ENCODE assay signal across 17 cellular contexts in genomic region chr16:70478912-70479341, GRCh38. TPM values are rescaled to one million over a fixed set of nuclear protein-coding genes. Genes with fewer than 3 reads are reported as not detected.
DNase-seq lines count a peak whose midpoint lies in the region; ATAC-seq, FAIRE-seq and TF ChIP-seq lines count a peak whose summit lies in the region.
"Had no signal": no experiment of that assay in that cellular context is flagged by ENCODE, and none has a peak within 500 bp of the region (broad histone marks: within the 10 kb centered on the region; RNA-seq: fewer than 3 reads in every experiment).

No MANE protein-coding gene starts in this region.

- H2BK120ac ChIP-seq in IMR-90 (ENCODE audit: low read depth, low read length) = no peak overlapping the region
- no peak overlapping the region for H2BK120ac ChIP-seq in H1 (replicated peaks; ENCODE audit: low read depth, low read length)

- H3K36me3 ChIP-seq in IMR-90 (ENCODE audit: control insufficient read depth, insufficient read depth, low read length) (peaks cover 52% of the 10 kb centered on the region), H1 (ENCODE audit: control insufficient read depth in 2 of 4, insufficient read depth in 4 of 4, low read length in 3 of 4) (peaks cover 3 to 28% (median 9%) of the 10 kb centered on the region in 4 experiments; a peak in 5 of 8 replicates)

- no peak overlapping the region for H4K5ac ChIP-seq in IMR-90 (ENCODE audit: low read depth, low read length)
- no peak overlapping the region for H4K5ac ChIP-seq in H1 (ENCODE audit: insufficient read length, low read depth, low read length)

- H2BK5ac ChIP-seq in IMR-90 (ENCODE audit: low read depth, low read length, poor library complexity, severe bottlenecking) = no peak overlapping the region
- H2BK5ac ChIP-seq in H1 (ENCODE audit: low read depth, low read length) = peak overlapping the region; percentile 56

- H3K4me1 ChIP-seq in IMR-90 (ENCODE audit: control insufficient read depth, insufficient read depth, low read length) (peaks cover 15% of the 10 kb centered on the region), H1 (replicated peaks in 1 of 4; ENCODE audit: control insufficient read depth in 3 of 4, insufficient read depth in 4 of 4, low read length in 3 of 4) (peaks cover 0 to 8% (median under 1%) of the 10 kb centered on the region in 4 experiments; a peak in 2 of 7 replicates)

- no peak overlapping the region for H4K91ac ChIP-seq in IMR-90 (ENCODE audit: insufficient read depth, low read depth, low read length)
- no peak overlapping the region for H4K91ac ChIP-seq in H1 (replicated peaks; ENCODE audit: insufficient read length, low read length)

- TF ChIP-seq RAD21 in IMR-90 (IDR thresholded peaks at IDR 0.05; ENCODE audit: low read length) (no peak), H1 (IDR thresholded peaks at IDR 0.05 in 1 of 2, conservative IDR thresholded peaks at IDR 0.05 in 1 of 2; ENCODE audit: low read depth in 2 of 2, low read length in 2 of 2) (no peak)

- H3K27ac Mint-ChIP-seq in T-helper 17 cell = no peak overlapping the region

- TF ChIP-seq EP300 in H1 (IDR thresholded peaks at IDR 0.05; ENCODE audit: borderline replicate concordance in 1 of 2, low read depth in 2 of 2, low read length in 2 of 2) = no peak

- dilution Hi-C loops in IMR-90 (cut with HindIII; ENCODE audit: low sequenced_read_pairs, unreplicated experiment) = no loop called here

- no peak overlapping the region for H2AFZ ChIP-seq in IMR-90 (replicated peaks; ENCODE audit: low read length, poor library complexity)
- H2AFZ ChIP-seq in H1 (ENCODE audit: low read length) = no peak overlapping the region

- peak overlapping the region; percentile 15 for H2AK9ac ChIP-seq in IMR-90 (replicated peaks; ENCODE audit: low read depth, low read length, poor library complexity)

- FAIRE-seq in H1 (lab: Jason Lieb, UNC) = no peak
- FAIRE-seq: H54 had no signal

- H3K27me3 ChIP-seq in IMR-90 (ENCODE audit: control insufficient read depth, insufficient read depth, low read length) = no peaks in the 10 kb centered on the region
- H3K27me3 ChIP-seq in H1 (replicated peaks in 1 of 4; ENCODE audit: control insufficient read depth in 3 of 4, extremely low read depth in 1 of 4, insufficient read depth in 3 of 4, low read length in 3 of 4) = no peaks in the 10 kb centered on the region
- H3K27me3 ChIP-seq: sigmoid colon had no signal

- H3K23ac ChIP-seq in IMR-90 (ENCODE audit: low read depth, low read length) (no peak overlapping the region), H1 (ENCODE audit: insufficient read length) (no peak overlapping the region)

- H3K79me1 ChIP-seq in IMR-90 (ENCODE audit: low read depth in 1 of 2, low read length in 2 of 2) = peaks cover 0 to 7% of the 10 kb centered on the region in 2 experiments; a peak in 1 of 4 replicates
- H3K79me1 ChIP-seq in H1 (ENCODE audit: low read depth, low read length) = no peaks in the 10 kb centered on the region

- H3K56ac ChIP-seq in IMR-90 (ENCODE audit: extremely low read depth, insufficient read depth, low read length) (no peak overlapping the region), H1 (replicated peaks; ENCODE audit: insufficient read length, low read depth, low read length) (no peak overlapping the region)

- H3K23me2 ChIP-seq in H1 (ENCODE audit: low read depth, low read length) = peaks cover 2% of the 10 kb centered on the region; the same call in 1 of the 2 replicates

- no TSS peak for BruUV-seq in IMR-90 (replicated peaks; lab: Mats Ljungman, UMichigan)

- H3K9me1 ChIP-seq in IMR-90 (ENCODE audit: insufficient read depth, low read length) = peaks cover 27% of the 10 kb centered on the region

- POLR2A ChIA-PET in IMR-90 (lab: Charles Lee; ENCODE audit: unreplicated experiment) (no interaction called here), H1 (lab: Charles Lee; ENCODE audit: partially characterized antibody) (interaction anchor here (0.8 to 1.9 kb wide), 8 partner anchors 8 to 102 kb away, joined by 3 to 6 read pairs (median 4); partner anchors contain the start of gene FCSK)

- no peak for ATAC-seq in IMR-90 (ENCODE audit: low read depth)
- peak; percentile 11 for ATAC-seq in left lobe of liver
- ATAC-seq in T-helper 17 cell = no peak
- ATAC-seq: T-cell had no signal

- no peak overlapping the region for H2BK12ac ChIP-seq in H1 (ENCODE audit: low read depth, low read length)

- no peak overlapping the region for H3K18ac ChIP-seq in IMR-90 (ENCODE audit: low read depth, low read length)
- no peak overlapping the region for H3K18ac ChIP-seq in H1 (ENCODE audit: extremely low read depth, low read length)

- no peak overlapping the region for H2BK15ac ChIP-seq in IMR-90 (ENCODE audit: low read depth, low read length)
- H2BK15ac ChIP-seq in H1 (ENCODE audit: low read length) = no peak overlapping the region

- WGBS in IMR-90 (ENCODE audit: extremely low coverage in 2 of 2, insufficient read length in 1 of 2), 2 experiments = 83% methylated on average over 2 of the region's 10 CpGs; no CpG with 5 or more reads in 1 of the 2 experiments
- 84% methylated on average over 10 of the region's 10 CpGs; no CpG with 5 or more reads in 1 of the 2 experiments for WGBS in H1 (ENCODE audit: extremely low coverage in 1 of 2, insufficient coverage in 1 of 2, insufficient read length in 1 of 2, insufficient replicate concordance in 2 of 2, low coverage in 1 of 2, low lambda C conversion rate in 2 of 2, missing lambda C conversion rate in 1 of 2), 2 experiments

- H4K8ac ChIP-seq in IMR-90 (ENCODE audit: low read depth in 2 of 2, low read length in 2 of 2) (no peak overlapping the region), H1 (ENCODE audit: extremely low read depth, insufficient read depth, low read length) (peak overlapping the region; percentile 80; the same call in 1 of the 2 replicates)

- H2AK5ac ChIP-seq in IMR-90 (ENCODE audit: low read depth, low read length) = no peak overlapping the region
- no peak overlapping the region for H2AK5ac ChIP-seq in H1 (ENCODE audit: low read depth, low read length)

- in situ Hi-C loops in IMR-90 (cut with MboI; ENCODE audit: low sequenced_read_pairs) = no loop called here

- no peaks in the 10 kb centered on the region for H3K27me3 Mint-ChIP-seq in T-helper 17 cell
- H3K27me3 Mint-ChIP-seq: central memory CD8-positive, alpha-beta T cell; T-cell had no signal

- H3K36me3 Mint-ChIP-seq in T-helper 17 cell (ENCODE audit: low read depth) = no peaks in the 10 kb centered on the region

- H4K20me1 ChIP-seq in IMR-90 (ENCODE audit: insufficient read depth, low read length) = no peaks in the 10 kb centered on the region
- peaks cover 0 to 2% of the 10 kb centered on the region in 2 experiments for H4K20me1 ChIP-seq in H1 (replicated peaks in 1 of 2; ENCODE audit: control insufficient read depth in 1 of 2, insufficient read depth in 2 of 2, low read length in 2 of 2)

- H3K4me2 ChIP-seq in IMR-90 (ENCODE audit: low read depth, low read length) (no peak overlapping the region), H1 (ENCODE audit: insufficient read depth in 1 of 2, low read depth in 2 of 2, low read length in 2 of 2) (no peak overlapping the region)

- H2BK20ac ChIP-seq in IMR-90 (ENCODE audit: low read depth, low read length) (no peak overlapping the region), H1 (ENCODE audit: low read length) (no peak overlapping the region)

- H3K9ac ChIP-seq in IMR-90 (ENCODE audit: low read depth, low read length) (no peak overlapping the region), H1 (replicated peaks in 1 of 4; ENCODE audit: extremely low read depth in 1 of 4, low read depth in 3 of 4, low read length in 3 of 4) (no peak overlapping the region)

- CTCF ChIA-PET in IMR-90 (lab: Yijun Ruan, JAX) (no interaction called here), H1 (lab: Charles Lee; ENCODE audit: partially characterized antibody) (interaction anchor here (0.5 to 13.6 kb wide), 9 partner anchors 9 to 175 kb away, joined by 3 to 117 read pairs (median 4); no protein-coding TSS in a partner anchor)

- H3K4me3 ChIP-seq in IMR-90 (ENCODE audit: insufficient read depth, low read depth, low read length) = no peak overlapping the region
- no peak overlapping the region for H3K4me3 ChIP-seq in H1 (ENCODE audit: extremely low read depth in 1 of 4, insufficient read depth in 2 of 4, low read depth in 3 of 4, low read length in 4 of 4)
- H3K4me3 ChIP-seq: sigmoid colon had no signal

- peaks cover 11% of the 10 kb centered on the region for H3K4me1 Mint-ChIP-seq in T-helper 17 cell

- DNase-seq in DMS 273 (lab: John Stamatoyannopoulos, UW; ENCODE audit: unreplicated experiment) (peak; percentile 91), IMR-90 (no peak), H1 (ENCODE audit: low read depth in 1 of 2, low spot score in 2 of 2) (no peak), left lobe of liver (ENCODE audit: low spot score) (no peak), T-helper 17 cell (no peak), retina (no peak), SW 1271 (lab: John Stamatoyannopoulos, UW) (no peak)
- DNase-seq in effector CD8-positive, alpha-beta T cell (lab: John Stamatoyannopoulos, UW) = no peak
- DNase-seq: activated CD4-positive, alpha-beta T cell treated with anti-CD3 and anti-CD28 coated beads for 48 hours; activated gamma-delta T cell treated with Interleukin-2 at 50 U/mL for 16 hours; immature natural killer cell; MM.1S; sigmoid colon; T-cell had no signal

- H3K14ac ChIP-seq in IMR-90 (replicated peaks; ENCODE audit: low read depth, low read length) = no peak overlapping the region
- H3K14ac ChIP-seq in H1 (ENCODE audit: insufficient read length) = no peak overlapping the region

- no peak for TF ChIP-seq CTCF in IMR-90 (conservative IDR thresholded peaks at IDR 0.05; ENCODE audit: low read depth, low read length)
- TF ChIP-seq CTCF in H1 (IDR thresholded peaks at IDR 0.05; ENCODE audit: control extremely low read depth in 1 of 3, insufficient read depth in 1 of 3, low read depth in 1 of 3, low read length in 3 of 3) = no peak

- H3K9me3 ChIP-seq in IMR-90 (ENCODE audit: control insufficient read depth, insufficient read depth, low read length) = no peaks in the 10 kb centered on the region
- no peaks in the 10 kb centered on the region for H3K9me3 ChIP-seq in H1 (ENCODE audit: insufficient read depth in 2 of 2, low read depth in 1 of 2, low read length in 1 of 2)
- H3K9me3 ChIP-seq in T-helper 17 cell (ENCODE audit: control insufficient read depth, low read length, poor library complexity, severe bottlenecking) = no peaks in the 10 kb centered on the region
- H3K9me3 ChIP-seq: sigmoid colon had no signal

- no peak overlapping the region for H3K4me3 Mint-ChIP-seq in T-helper 17 cell
- H3K4me3 Mint-ChIP-seq: central memory CD8-positive, alpha-beta T cell; immature natural killer cell; T-cell had no signal

- no peak overlapping the region for H3K4ac ChIP-seq in IMR-90 (ENCODE audit: low read depth, low read length)
- H3K4ac ChIP-seq in H1 (replicated peaks; ENCODE audit: insufficient read length, low read depth, low read length) = no peak overlapping the region

- intact Hi-C loops in IMR-90 (cut with micrococcal nuclease) = loop anchor here (5.0 kb wide), 1 partner anchor 82 kb away; no protein-coding TSS in a partner anchor

- H3K27ac ChIP-seq in IMR-90 (ENCODE audit: insufficient read depth, low read length) = no peak overlapping the region
- H3K27ac ChIP-seq in H1 (ENCODE audit: low read depth, low read length) = 0 out of 2 replicates have a peak overlapping the region, but pooled peaks have one; percentile 2
- H3K27ac ChIP-seq: HL-60, sigmoid colon had no signal

- TF ChIP-seq POLR2A in IMR-90 (IDR thresholded peaks at IDR 0.05; ENCODE audit: low read depth, low read length) (no peak), H1 (IDR thresholded peaks at IDR 0.05; ENCODE audit: control extremely low read depth in 1 of 2, low read depth in 2 of 2, low read length in 2 of 2) (no peak)

- no peaks in the 10 kb centered on the region for H3K79me2 ChIP-seq in H1 (ENCODE audit: control insufficient read depth in 1 of 2, insufficient read depth in 2 of 2, low read length in 2 of 2)

RNA-seq across cellular contexts. Expression of gene FCSK, which starts 24.5 kb away (rescaled TPM):
- total RNA-seq in IMR-90 (2012; rRNA removed) (5.3 and 6.1 TPM in 2 replicates), left lobe of liver (20.1 TPM), T-helper 17 cell (10 to 100 TPM; 27.1 to 27.7 TPM)
- polyA plus RNA-seq in IMR-90 (2012; rRNA removed) (7.2 and 8.3 TPM in 2 replicates), H1 (2011; rRNA removed) (5.1 and 5.5 TPM in 2 replicates)
- 2.9 and 5.1 TPM in 2 replicates for polyA plus RNA-seq in IMR-90 (2012; cell fraction: cytosol; rRNA removed)
- polyA plus RNA-seq in IMR-90 (2012; cell fraction: nucleus; rRNA removed; ENCODE audit: low replicate concordance) = 37.1 and 78.4 TPM in 2 replicates
- total RNA-seq in H1 (2021; fragmentation: NEBNext Ultra II Directional; extraction: Animal tissue kit (Norgen Biotek cat#: 25700)) = 3.4 and 4.6 TPM in 2 replicates
- 4.4 TPM for polyA plus RNA-seq in H1 (2011; cell fraction: cytosol; rRNA removed)
- 16.1 TPM for polyA plus RNA-seq in H1 (2011; cell fraction: nucleus; rRNA removed)
- polyA plus RNA-seq in H1 (2012, experiment 1 of 2) = 4.1 to 5.8 TPM (median 4.7 TPM) in 4 replicates
- polyA plus RNA-seq in H1 (2012, experiment 2 of 2) = 3.7 TPM
- 2.4 TPM for polyA plus RNA-seq in H1 (2013, experiment 1 of 2)
- 2.2 TPM for polyA plus RNA-seq in H1 (2013, experiment 2 of 2)
- 3.7 and 3.9 TPM in 2 replicates for polyA minus RNA-seq in H1 (2011; rRNA and poly(A)+ RNA removed)
- polyA minus RNA-seq in H1 (2011; cell fraction: cytosol; rRNA and poly(A)+ RNA removed) = 5.1 TPM
- 3.6 TPM for polyA minus RNA-seq in H1 (2011; cell fraction: nucleus; rRNA and poly(A)+ RNA removed)

RNA-seq across cellular contexts. Expression of gene ST3GAL2, which starts 40.0 kb away (rescaled TPM):
- total RNA-seq in IMR-90 (2012; rRNA removed) = 16.4 and 17.4 TPM in 2 replicates
- 17.7 and 18.3 TPM in 2 replicates for polyA plus RNA-seq in IMR-90 (2012; rRNA removed)
- polyA plus RNA-seq in IMR-90 (2012; cell fraction: cytosol; rRNA removed) = 13.0 and 21.7 TPM in 2 replicates
- polyA plus RNA-seq in IMR-90 (2012; cell fraction: nucleus; rRNA removed; ENCODE audit: low replicate concordance) = 13.5 and 18.2 TPM in 2 replicates
- 39.3 and 39.7 TPM in 2 replicates for total RNA-seq in H1 (2021; fragmentation: NEBNext Ultra II Directional; extraction: Animal tissue kit (Norgen Biotek cat#: 25700))
- 14.4 and 30.5 TPM in 2 replicates for polyA plus RNA-seq in H1 (2011; rRNA removed)
- 16.9 TPM for polyA plus RNA-seq in H1 (2011; cell fraction: cytosol; rRNA removed)
- 28.1 TPM for polyA plus RNA-seq in H1 (2011; cell fraction: nucleus; rRNA removed)
- 19.3 to 24.6 TPM (median 22.0 TPM) in 4 replicates for polyA plus RNA-seq in H1 (2012, experiment 1 of 2)
- polyA plus RNA-seq in H1 (2012, experiment 2 of 2) = 19.9 TPM
- 26.7 TPM for polyA plus RNA-seq in H1 (2013, experiment 1 of 2)
- 27.0 TPM for polyA plus RNA-seq in H1 (2013, experiment 2 of 2)
- 33.4 and 49.9 TPM in 2 replicates for polyA minus RNA-seq in H1 (2011; rRNA and poly(A)+ RNA removed)
- 43.4 TPM for polyA minus RNA-seq in H1 (2011; cell fraction: cytosol; rRNA and poly(A)+ RNA removed)
- 43.8 TPM for polyA minus RNA-seq in H1 (2011; cell fraction: nucleus; rRNA and poly(A)+ RNA removed)
- total RNA-seq in left lobe of liver = 14.7 TPM
- 10 to 100 TPM; 11.8 to 14.4 TPM for total RNA-seq in T-helper 17 cell

RNA-seq across cellular contexts. Expression of gene COG4, which starts 44.4 kb away (rescaled TPM):
- total RNA-seq in IMR-90 (2012; rRNA removed) = 85.0 and 96.1 TPM in 2 replicates
- polyA plus RNA-seq in IMR-90 (2012; rRNA removed) = 47.5 and 49.7 TPM in 2 replicates
- polyA plus RNA-seq in IMR-90 (2012; cell fraction: cytosol; rRNA removed) = 71.3 and 112 TPM in 2 replicates
- polyA plus RNA-seq in IMR-90 (2012; cell fraction: nucleus; rRNA removed; ENCODE audit: low replicate concordance) = 77.5 and 117 TPM in 2 replicates
- 46.1 and 52.2 TPM in 2 replicates for total RNA-seq in H1 (2021; fragmentation: NEBNext Ultra II Directional; extraction: Animal tissue kit (Norgen Biotek cat#: 25700))
- 50.2 and 54.7 TPM in 2 replicates for polyA plus RNA-seq in H1 (2011; rRNA removed)
- 48.3 TPM for polyA plus RNA-seq in H1 (2011; cell fraction: cytosol; rRNA removed)
- polyA plus RNA-seq in H1 (2011; cell fraction: nucleus; rRNA removed) = 94.1 TPM
- polyA plus RNA-seq in H1 (2012, experiment 1 of 2) = 37.1 to 49.2 TPM (median 47.6 TPM) in 4 replicates
- polyA plus RNA-seq in H1 (2012, experiment 2 of 2) = 20.8 TPM
- polyA plus RNA-seq in H1 (2013, experiment 1 of 2) = 32.5 TPM
- polyA plus RNA-seq in H1 (2013, experiment 2 of 2) = 29.9 TPM
- polyA minus RNA-seq in H1 (2011; rRNA and poly(A)+ RNA removed) = 55.9 and 66.3 TPM in 2 replicates
- polyA minus RNA-seq in H1 (2011; cell fraction: cytosol; rRNA and poly(A)+ RNA removed) = 29.0 TPM
- 22.5 TPM for polyA minus RNA-seq in H1 (2011; cell fraction: nucleus; rRNA and poly(A)+ RNA removed)
- total RNA-seq in left lobe of liver = 31.2 TPM
- total RNA-seq in T-helper 17 cell = 10 to 100 TPM; 26.3 to 54.0 TPM

RNA-seq across cellular contexts. Expression of gene SF3B3, which starts 44.7 kb away (rescaled TPM):
- 97.9 and 112 TPM in 2 replicates for total RNA-seq in IMR-90 (2012; rRNA removed)
- polyA plus RNA-seq in IMR-90 (2012; rRNA removed) = 123 and 134 TPM in 2 replicates
- 57.4 and 93.9 TPM in 2 replicates for polyA plus RNA-seq in IMR-90 (2012; cell fraction: cytosol; rRNA removed)
- polyA plus RNA-seq in IMR-90 (2012; cell fraction: nucleus; rRNA removed; ENCODE audit: low replicate concordance) = 86.5 and 136 TPM in 2 replicates
- total RNA-seq in H1 (2021; fragmentation: NEBNext Ultra II Directional; extraction: Animal tissue kit (Norgen Biotek cat#: 25700)) = 513 and 521 TPM in 2 replicates
- polyA plus RNA-seq in H1 (2011; rRNA removed) = 241 and 261 TPM in 2 replicates
- 143 TPM for polyA plus RNA-seq in H1 (2011; cell fraction: cytosol; rRNA removed)
- 373 TPM for polyA plus RNA-seq in H1 (2011; cell fraction: nucleus; rRNA removed)
- 284 to 337 TPM (median 317 TPM) in 4 replicates for polyA plus RNA-seq in H1 (2012, experiment 1 of 2)
- 63.1 TPM for polyA plus RNA-seq in H1 (2012, experiment 2 of 2)
- 156 TPM for polyA plus RNA-seq in H1 (2013, experiment 1 of 2)
- 141 TPM for polyA plus RNA-seq in H1 (2013, experiment 2 of 2)
- polyA minus RNA-seq in H1 (2011; rRNA and poly(A)+ RNA removed) = 358 and 477 TPM in 2 replicates
- 133 TPM for polyA minus RNA-seq in H1 (2011; cell fraction: cytosol; rRNA and poly(A)+ RNA removed)
- polyA minus RNA-seq in H1 (2011; cell fraction: nucleus; rRNA and poly(A)+ RNA removed) = 217 TPM
- total RNA-seq in left lobe of liver = 92.3 TPM
- total RNA-seq in T-helper 17 cell = 100 to 1,000 TPM; 163 to 182 TPM
